7 cellular contexts compared by ENCODE assay signal in genomic region chr1:109392037-109392787, GRCh38. TPM values are rescaled to one million over a fixed set of nuclear protein-coding genes. Genes with fewer than 3 reads are reported as not detected.
DNase-seq lines count a peak whose midpoint lies in the region; ATAC-seq and TF ChIP-seq lines count a peak whose summit lies in the region.

No MANE protein-coding gene starts in this region.

- H3K27ac Mint-ChIP-seq in natural killer cell treated with Interleukin-12 subunit alpha and Interleukin-12 subunit beta and Interleukin-15 and Interleukin-18, amount 100 ng/mL, for 72 hours = no peak overlapping the region

- H3K79me2 ChIP-seq in GM23248 (ENCODE audit: insufficient read depth) = peaks cover 12% of the 10 kb centered on the region

- H3K27me3 Mint-ChIP-seq in natural killer cell treated with Interleukin-12 subunit alpha and Interleukin-12 subunit beta and Interleukin-15 and Interleukin-18, amount 100 ng/mL, for 72 hours = peaks cover 37 to 71% of the 10 kb centered on the region in 2 donors

- H3K9ac ChIP-seq in GM23248 = peak overlapping the region; percentile 68
- H3K9ac ChIP-seq in adipocyte (ENCODE audit: low read length) = peak overlapping the region; percentile 93

- peak overlapping the region; percentile 61 for H3K27ac ChIP-seq in GM23248
- H3K27ac ChIP-seq in upper lobe of right lung = peak overlapping the region; percentile 80

- peak overlapping the region; percentile 88 for H2AFZ ChIP-seq in GM23248

- ATAC-seq in upper lobe of right lung = peak; percentile 63
- ATAC-seq in natural killer cell treated with Interleukin-12 subunit alpha and Interleukin-12 subunit beta and Interleukin-15 and Interleukin-18, amount 100 ng/mL, for 72 hours = no peak

- H3K9me2 ChIP-seq in GM23248 (ENCODE audit: insufficient read depth) = no peaks in the 10 kb centered on the region

- peak overlapping the region; percentile 82 for H3K4me2 ChIP-seq in GM23248 (ENCODE audit: unreplicated experiment)

- no peaks in the 10 kb centered on the region for H3K36me3 Mint-ChIP-seq in natural killer cell treated with Interleukin-12 subunit alpha and Interleukin-12 subunit beta and Interleukin-15 and Interleukin-18, amount 100 ng/mL, for 72 hours

- WGBS in GM23248 (ENCODE audit: low coverage in 1 of 2, low lambda C conversion rate in 2 of 2, missing lambda C conversion rate in 2 of 2), 2 experiments = 53% methylated on average over 4 of the region's 4 CpGs

- intact Hi-C loops in upper lobe of right lung (cut with DNase I) = no loop called here

- H3K4me1 ChIP-seq in GM23248 (ENCODE audit: insufficient read depth) = peaks cover 39% of the 10 kb centered on the region
- H3K4me1 ChIP-seq in adipocyte (ENCODE audit: control insufficient read depth, insufficient read depth, low read length) = peaks cover 86% of the 10 kb centered on the region
- H3K4me1 ChIP-seq in upper lobe of right lung = peaks cover 79% of the 10 kb centered on the region

- DNase-seq in GM23248 (no peak), adipocyte (ENCODE audit: low read depth) (no peak), medulla oblongata (ENCODE audit: extremely low spot score) (peak; percentile 91), upper lobe of right lung (no peak), NCI-H2227 (lab: John Stamatoyannopoulos, UW; ENCODE audit: unreplicated experiment) (no peak), GM20000 (ENCODE audit: low spot score) (no peak)
- no peak for DNase-seq in natural killer cell treated with Interleukin-12 subunit alpha and Interleukin-12 subunit beta and Interleukin-15 and Interleukin-18, amount 100 ng/mL, for 72 hours (ENCODE audit: low spot score)

- H3K9me3 Mint-ChIP-seq in natural killer cell treated with Interleukin-12 subunit alpha and Interleukin-12 subunit beta and Interleukin-15 and Interleukin-18, amount 100 ng/mL, for 72 hours = no peaks in the 10 kb centered on the region

- H3K4me3 ChIP-seq in GM23248 (peak overlapping the region; percentile 60), adipocyte (ENCODE audit: low read length) (peak overlapping the region; percentile 82), upper lobe of right lung (peak overlapping the region; percentile 39)

- peaks cover 35% of the 10 kb centered on the region for H3F3A ChIP-seq in GM23248 (ENCODE audit: insufficient read depth)

- H3K27me3 ChIP-seq in GM23248 (replicated peaks; ENCODE audit: insufficient read depth) (no peaks in the 10 kb centered on the region), adipocyte (replicated peaks; ENCODE audit: control insufficient read depth, insufficient read depth, low read length) (no peaks in the 10 kb centered on the region), upper lobe of right lung (no peaks in the 10 kb centered on the region)

- no peaks in the 10 kb centered on the region for H4K20me1 ChIP-seq in GM23248 (ENCODE audit: insufficient read depth)

- no peaks in the 10 kb centered on the region for H3K36me3 ChIP-seq in GM23248 (ENCODE audit: low read depth)
- H3K36me3 ChIP-seq in adipocyte (ENCODE audit: control insufficient read depth, insufficient read depth, low read length, severe bottlenecking) = no peaks in the 10 kb centered on the region
- no peaks in the 10 kb centered on the region for H3K36me3 ChIP-seq in upper lobe of right lung

- in situ Hi-C loops in GM23248 (cut with MboI) = no loop called here

- H3K9me3 ChIP-seq in GM23248 (ENCODE audit: low read depth) (no peaks in the 10 kb centered on the region), adipocyte (ENCODE audit: control insufficient read depth, low read length) (no peaks in the 10 kb centered on the region), upper lobe of right lung (no peaks in the 10 kb centered on the region)

- H3K4me1 Mint-ChIP-seq in natural killer cell treated with Interleukin-12 subunit alpha and Interleukin-12 subunit beta and Interleukin-15 and Interleukin-18, amount 100 ng/mL, for 72 hours (ENCODE audit: low read depth in 2 of 2) = peaks cover 13 to 15% of the 10 kb centered on the region in 2 donors

- TF ChIP-seq CTCF in upper lobe of right lung (IDR thresholded peaks at IDR 0.05) = no peak
- no peak for TF ChIP-seq CTCF in GM20000 (IDR thresholded peaks at IDR 0.05; ENCODE audit: extremely low read depth, missing control alignments)

- H3K4me3 Mint-ChIP-seq in natural killer cell treated with Interleukin-12 subunit alpha and Interleukin-12 subunit beta and Interleukin-15 and Interleukin-18, amount 100 ng/mL, for 72 hours = no peak overlapping the region

RNA-seq across cellular contexts. Expression of gene SORT1, which starts 5.5 kb away (rescaled TPM):
- 8.4 and 11.8 TPM in 2 replicates for total RNA-seq in GM23248 (2014; rRNA removed; shearing (Covaris generic))
- 6.7 and 7.1 TPM in 2 replicates for polyA plus RNA-seq in GM23248 (2016; fragmentation: Nextera tagmentation; extraction: Ambion mirVana)
- 183 TPM for total RNA-seq in upper lobe of right lung
- 1 to 10 TPM; 5.8 to 7.9 TPM for total RNA-seq in natural killer cell treated with Interleukin-12 subunit alpha and Interleukin-12 subunit beta and Interleukin-15 and Interleukin-18, amount 100 ng/mL, for 72 hours

RNA-seq across cellular contexts. Expression of gene PSMA5, which starts 34.0 kb away (rescaled TPM):
- 38.8 and 53.7 TPM in 2 replicates for total RNA-seq in GM23248 (2014; rRNA removed; shearing (Covaris generic))
- 89.7 and 94.5 TPM in 2 replicates for polyA plus RNA-seq in GM23248 (2016; fragmentation: Nextera tagmentation; extraction: Ambion mirVana)
- 67.8 TPM for total RNA-seq in upper lobe of right lung
- total RNA-seq in natural killer cell treated with Interleukin-12 subunit alpha and Interleukin-12 subunit beta and Interleukin-15 and Interleukin-18, amount 100 ng/mL, for 72 hours = 100 to 1,000 TPM; 194 to 201 TPM

Comparison
In these comparisons a context has a peak if more than half of its experiments do, and no peak if none do; other contexts are left out.
1. RNA of gene SORT1, which starts 5.5 kb away (total RNA-seq): 183 TPM in upper lobe of right lung (single experiment); 8.4 to 11.8 TPM in GM23248 and 5.8 to 7.9 TPM in natural killer cell treated with Interleukin-12 subunit alpha and Interleukin-12 subunit beta and Interleukin-15 and Interleukin-18, amount 100 ng/mL, for 72 hours; every median in the first group is over 10 times any median in the second.
2. Peak in every context shown above with its lines, with median percentiles within 50 percentile points of each other: H3K4me3 ChIP-seq.